9 cellular contexts compared by ENCODE assay signal in genomic region chr17:4939554-4939803, GRCh38. TPM values are rescaled to one million over a fixed set of nuclear protein-coding genes. Genes with fewer than 3 reads are reported as not detected.
A peak's percentile ranks its signal among the peaks of the same experiment; 100 is the strongest.
DNase-seq lines count a peak whose midpoint lies in the region; ATAC-seq and TF ChIP-seq lines count a peak whose summit lies in the region.
"Had no signal": no experiment of that assay in that cellular context is flagged by ENCODE, and none has a peak within 500 bp of the region (broad histone marks: within the 10 kb centered on the region; RNA-seq: fewer than 3 reads in every experiment).

No MANE protein-coding gene starts in this region.

- CTCF ChIA-PET in Panc1 (lab: Charles Lee) = interaction anchor here (0.6 kb wide), 1 partner anchor 120 kb away, joined by 4 read pairs; no protein-coding TSS in a partner anchor

- H3K27ac ChIP-seq in Panc1 (ENCODE audit: low read length) (peak overlapping the region; percentile 87), ovary (peak overlapping the region in 1 of 2 donors; percentile 93)

- POLR2A ChIA-PET in Panc1 (lab: Charles Lee) = no interaction called here

- 0% methylated on average over 12 to 16 of the region's 16 CpGs for WGBS in ovary, 3 donors

- H3K4me1 ChIP-seq in BE2C = no peaks in the 10 kb centered on the region
- peaks cover 21% of the 10 kb centered on the region for H3K4me1 ChIP-seq in Panc1 (ENCODE audit: control insufficient read depth, insufficient read depth, low read length)
- peaks cover 12% of the 10 kb centered on the region for H3K4me1 ChIP-seq in ovary (ENCODE audit: insufficient read depth)

- no peak for TF ChIP-seq POLR2A in ovary (IDR thresholded peaks at IDR 0.05)

- BruUV-seq in Panc1 (replicated peaks; lab: Mats Ljungman, UMichigan) = no TSS peak

- peak overlapping the region; percentile 86 for H3K4me3 ChIP-seq in BE2C (ENCODE audit: low read depth, low read length)
- H3K4me3 ChIP-seq in Panc1 (ENCODE audit: low read depth in 2 of 2, low read length in 2 of 2) = peak overlapping the region; percentile 90 to 92
- peak overlapping the region; percentile 93 for H3K4me3 ChIP-seq in epithelial cell of proximal tubule (ENCODE audit: low read depth, low read length)
- peak overlapping the region; percentile 88 for H3K4me3 ChIP-seq in ovary

- no peaks in the 10 kb centered on the region for H3K9me3 ChIP-seq in BE2C
- no peaks in the 10 kb centered on the region for H3K9me3 ChIP-seq in Panc1 (ENCODE audit: control insufficient read depth, insufficient read depth, low read depth, low read length)
- no peaks in the 10 kb centered on the region for H3K9me3 ChIP-seq in ovary

- in situ Hi-C loops in Panc1 (cut with HindIII; ENCODE audit: low pct_unique_long_range_greater_than_20kb, low sequenced_read_pairs) = no loop called here

- H3K36me3 ChIP-seq in BE2C (peaks cover 3% of the 10 kb centered on the region), Panc1 (ENCODE audit: control insufficient read depth, insufficient read depth, low read length) (peaks cover 11% of the 10 kb centered on the region), ovary (no peaks in the 10 kb centered on the region)

- DNase-seq in BE2C = no peak
- no peak for DNase-seq in Panc1 (ENCODE audit: low read depth, low spot score)
- DNase-seq in epithelial cell of proximal tubule (ENCODE audit: low read depth) = no peak
- peak in 2 of 5 donors; percentile 29 to 49 for DNase-seq in ovary
- DNase-seq in NCI-H1417 (lab: John Stamatoyannopoulos, UW) = no peak
- DNase-seq in globus pallidus (ENCODE audit: low spot score) = no peak
- no peak for DNase-seq in SIG-M5 treated with dmso at 0.1 percent for 504 hours (lab: John Stamatoyannopoulos, UW; ENCODE audit: unreplicated experiment)

- H3K27me3 ChIP-seq in BE2C = no peaks in the 10 kb centered on the region
- H3K27me3 ChIP-seq in Panc1 (ENCODE audit: control insufficient read depth, insufficient read depth, low read length) = no peaks in the 10 kb centered on the region
- no peaks in the 10 kb centered on the region for H3K27me3 ChIP-seq in ovary

- intact Hi-C loops in Panc1 (cut with micrococcal nuclease; ENCODE audit: unreplicated experiment) (no loop called here), ovary (cut with DNase I) (no loop called here)

- ATAC-seq in GM21526 (IDR thresholded peaks at IDR 0.05; ENCODE audit: low FRiP score, unreplicated experiment) (peak; percentile 11), Panc1 (no peak; the same call in 1 of the 2 replicates)

- TF ChIP-seq EP300 in ovary (IDR thresholded peaks at IDR 0.05) = no peak

- no peak for TF ChIP-seq CTCF in BE2C (IDR thresholded peaks at IDR 0.05; ENCODE audit: low read depth, low read length)
- no peak for TF ChIP-seq CTCF in Panc1 (IDR thresholded peaks at IDR 0.05)
- TF ChIP-seq CTCF in epithelial cell of proximal tubule (conservative IDR thresholded peaks at IDR 0.05; ENCODE audit: low read depth, low read length) = no peak
- TF ChIP-seq CTCF in ovary (IDR thresholded peaks at IDR 0.05) = no peak

RNA-seq across cellular contexts. Expression of gene SLC25A11, which starts 0.4 kb away (rescaled TPM):
- 80.7 TPM for polyA plus RNA-seq in BE2C (2012; ENCODE audit: insufficient read depth, insufficient read length, low read depth)
- total RNA-seq in Panc1 (2021; ENCODE audit: unreplicated experiment) (65.9 TPM), epithelial cell of proximal tubule (45.5 and 72.9 TPM in 2 replicates), ovary (10 to 100 TPM; 18.7 to 55.4 (median 42.3) TPM)
- 85.2 TPM for polyA plus RNA-seq in Panc1 (2012; ENCODE audit: insufficient read length)
- 10 to 100 TPM; 12.7 to 44.1 TPM for polyA plus RNA-seq in ovary

RNA-seq across cellular contexts. Expression of gene RNF167, which starts 0.6 kb away (rescaled TPM):
- polyA plus RNA-seq in BE2C (2012; ENCODE audit: insufficient read depth, insufficient read length, low read depth) = 87.9 TPM
- total RNA-seq in Panc1 (2021; ENCODE audit: unreplicated experiment) (95.8 TPM), epithelial cell of proximal tubule (49.0 and 55.1 TPM in 2 replicates), ovary (10 to 100 TPM; 22.7 to 89.6 (median 78.1) TPM)
- polyA plus RNA-seq in Panc1 (2012; ENCODE audit: insufficient read length) = 113 TPM
- polyA plus RNA-seq in ovary = 100 to 1,000 TPM in 1 of 2 donors, 10 to 100 TPM in 1; 91.8 to 221 TPM

RNA-seq across cellular contexts. Expression of gene GP1BA, which starts 7.4 kb away (rescaled TPM):
- 0.68 TPM for polyA plus RNA-seq in BE2C (2012; ENCODE audit: insufficient read depth, insufficient read length, low read depth)
- total RNA-seq in Panc1 (2021; ENCODE audit: unreplicated experiment) = 0.15 TPM
- polyA plus RNA-seq in Panc1 (2012; ENCODE audit: insufficient read length) = 0.52 TPM
- not detected in 2 replicates for total RNA-seq in epithelial cell of proximal tubule
- total RNA-seq in ovary = under 1 TPM in 1 of 7 donors, not detected in 6; 0.10 TPM
- polyA plus RNA-seq in ovary = under 1 TPM in 1 of 2 donors, not detected in 1; 0.04 TPM
- total RNA-seq: pulmonary artery endothelial cell had no signal

RNA-seq across cellular contexts. Expression of gene PFN1, which starts 8.9 kb away (rescaled TPM):
- 1,200 TPM for polyA plus RNA-seq in BE2C (2012; ENCODE audit: insufficient read depth, insufficient read length, low read depth)
- 1,074 TPM for total RNA-seq in Panc1 (2021; ENCODE audit: unreplicated experiment)
- polyA plus RNA-seq in Panc1 (2012; ENCODE audit: insufficient read length) = 3,457 TPM
- total RNA-seq in epithelial cell of proximal tubule = 1,802 and 2,074 TPM in 2 replicates
- total RNA-seq in ovary = 100 to 1,000 TPM; 201 to 415 (median 323) TPM
- polyA plus RNA-seq in ovary = 100 to 1,000 TPM; 254 to 542 TPM

RNA-seq across cellular contexts. Expression of gene ENO3, which starts 11.4 kb away (rescaled TPM):
- 119 TPM for polyA plus RNA-seq in BE2C (2012; ENCODE audit: insufficient read depth, insufficient read length, low read depth)
- total RNA-seq in Panc1 (2021; ENCODE audit: unreplicated experiment) = 23.4 TPM
- 45.8 TPM for polyA plus RNA-seq in Panc1 (2012; ENCODE audit: insufficient read length)
- 0.43 and 2.0 TPM in 2 replicates for total RNA-seq in epithelial cell of proximal tubule
- 1 to 10 TPM; 2.5 to 6.1 (median 4.1) TPM for total RNA-seq in ovary
- polyA plus RNA-seq in ovary = 1 to 10 TPM; 1.8 to 5.0 TPM
